Comparison of ENCODE assay signal across 18 cellular contexts in genomic region chr15:96180062-96180745, GRCh38.
"Had no signal": no experiment of that assay in that cellular context is flagged by ENCODE, and none has a peak within 500 bp of the region (broad histone marks: within the 10 kb centered on the region; RNA-seq: fewer than 3 reads in every experiment).

No MANE protein-coding gene starts in this region.

- H3K27ac ChIP-seq: adrenal gland, colonic mucosa, hepatocyte, parathyroid adenoma, upper lobe of right lung, WERI-Rb-1 had no signal

- H3K4me1 ChIP-seq: adrenal gland, colonic mucosa, parathyroid adenoma had no signal

- H3K9ac ChIP-seq: parathyroid adenoma had no signal

- DNase-seq: activated CD4-positive, alpha-beta memory T cell treated with anti-CD3 and anti-CD28 coated beads, Interleukin-2, amount 10 ng/mL, durations not matched to agents 7 days and 5 days; activated CD4-positive, alpha-beta T cell treated with anti-CD3 and anti-CD28 coated beads for 4 hours; activated effector memory CD4-positive, alpha-beta T cell treated with Interleukin-2 at 50 U/mL for 16 hours; activated naive CD4-positive, alpha-beta T cell treated with anti-CD3 and anti-CD28 coated beads, Interleukin-2, amount 50 U/mL, for 16 hours; activated T-cell treated with anti-CD3 and anti-CD28 coated beads, Interleukin-2, amount 50 U/mL, for 24 hours; adrenal gland; colonic mucosa; kidney glomerular epithelial cell; stimulated activated CD4-positive, alpha-beta T cell treated with anti-CD3 and anti-CD28 coated beads, Interleukin-15, amount 100 ng/mL, for 24 hours; stimulated activated CD4-positive, alpha-beta T cell treated with anti-CD3 and anti-CD28 coated beads, Interleukin-4, amount 100 ng/mL, for 24 hours; stimulated activated naive CD4-positive, alpha-beta T cell; T1000; upper lobe of right lung; WERI-Rb-1 had no signal

- FAIRE-seq: endometrium had no signal

- H2AFZ ChIP-seq: hepatocyte, parathyroid adenoma had no signal

- H3K9me3 ChIP-seq: adrenal gland, colonic mucosa, upper lobe of right lung had no signal

- H3K4me3 ChIP-seq: adrenal gland, colonic mucosa, hepatocyte, upper lobe of right lung had no signal

- H3K27me3 ChIP-seq: adrenal gland, colonic mucosa, hepatocyte, upper lobe of right lung had no signal

- H3K79me2 ChIP-seq: hepatocyte, parathyroid adenoma had no signal

- ATAC-seq: SK-N-SH treated with all-trans-retinoic acid at 6 μM for 48 hours, upper lobe of right lung had no signal

- H3K36me3 ChIP-seq: adrenal gland, colonic mucosa, upper lobe of right lung, WERI-Rb-1 had no signal

- H3K4me2 ChIP-seq: hepatocyte had no signal
